Comparison of ENCODE assay signal across 1 cellular context in the genomic region with DNA sequence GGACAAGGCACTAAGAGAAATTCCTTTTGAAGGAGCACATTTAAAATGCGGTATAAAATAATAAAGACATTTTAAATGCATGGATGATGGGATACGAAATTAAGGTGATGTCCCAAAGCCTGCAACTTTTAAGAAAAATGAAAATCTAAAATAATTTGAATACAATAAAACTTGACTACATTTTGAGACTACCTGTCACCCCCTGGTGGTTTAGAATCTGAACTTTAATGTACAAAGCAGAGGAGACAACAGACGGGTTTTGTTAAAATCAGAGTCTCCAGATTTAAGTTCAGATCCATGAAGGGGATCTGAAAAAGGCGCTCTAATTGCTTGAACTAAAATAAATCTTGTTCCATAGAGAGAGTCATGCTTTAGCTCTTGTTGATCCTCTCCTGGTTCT.
TF ChIP-seq lines count a peak whose summit lies in the region.

No MANE protein-coding gene starts in this region.

TF ChIP-seq in HCT116, 20 proteins besides CTCF, POLR2A, EP300 and RAD21 (continued from another document):
- TF ChIP-seq SP1 (IDR thresholded peaks at IDR 0.05; ENCODE audit: low read depth) (no peak), JUND (IDR thresholded peaks at IDR 0.05) (no peak), CBX3 (IDR thresholded peaks at IDR 0.05; ENCODE audit: low read depth) (no peak), EGR1 (IDR thresholded peaks at IDR 0.05; ENCODE audit: low read depth) (no peak), REST (IDR thresholded peaks at IDR 0.05; ENCODE audit: low read depth) (no peak)
